ENCODE assay signal across 8 cellular contexts in the genomic region with DNA sequence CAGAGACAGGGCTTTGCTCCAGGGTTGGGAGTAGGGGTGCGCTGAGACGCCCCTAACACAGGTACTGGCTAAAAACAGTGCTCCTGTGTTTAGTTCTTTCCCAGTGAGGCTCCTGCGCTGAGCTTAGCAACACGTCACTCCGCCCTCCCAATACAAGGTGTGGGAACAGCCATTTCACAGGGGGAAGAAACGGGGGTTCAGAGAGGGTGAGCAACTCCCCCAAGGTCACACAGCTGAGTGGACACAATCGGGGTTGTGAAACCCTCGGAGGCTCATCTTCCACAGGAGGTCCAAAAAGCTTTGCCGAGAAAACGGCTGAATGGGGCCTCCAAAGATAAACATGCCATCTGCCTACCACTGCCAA. TPM values are rescaled to one million over a fixed set of nuclear protein-coding genes. Genes with fewer than 3 reads are reported as not detected.
DNase-seq lines count a peak whose midpoint lies in the region; ATAC-seq and TF ChIP-seq lines count a peak whose summit lies in the region.

No MANE protein-coding gene starts in this region.

- 33% methylated on average over 7 of the region's 10 CpGs for WGBS in esophagus muscularis mucosa
- WGBS in thyroid gland, 2 donors = 27 to 31% methylated on average over 9 to 10 of the region's 10 CpGs

- H3K9me3 ChIP-seq in OCI-LY3 (ENCODE audit: insufficient read depth, low read length) (no peaks in the 10 kb centered on the region), esophagus muscularis mucosa (no peaks in the 10 kb centered on the region), skeletal muscle satellite cell (replicated peaks; ENCODE audit: low read length) (no peaks in the 10 kb centered on the region), thyroid gland (no peaks in the 10 kb centered on the region)

- DNase-seq in esophagus muscularis mucosa (ENCODE audit: extremely low spot score) (no peak), NCI-H1930 (lab: John Stamatoyannopoulos, UW) (no peak), thyroid gland (no peak), KG1 (lab: John Stamatoyannopoulos, UW) (no peak), NCI-H1417 treated with DMSO at 0.1 percent for 48 hours (lab: John Stamatoyannopoulos, UW) (no peak)

- H3K4me3 ChIP-seq in OCI-LY3 (ENCODE audit: low read length) (peak overlapping the region; percentile 87), esophagus muscularis mucosa (peak overlapping the region; percentile 56 to 77 (median 62)), skeletal muscle satellite cell (ENCODE audit: low read length) (peak overlapping the region; percentile 75), thyroid gland (replicated peaks in 1 of 3) (peak overlapping the region in 1 of 3 donors; percentile 51)

- peak overlapping the region; percentile 90 for H3K4me2 ChIP-seq in OCI-LY3 (ENCODE audit: low read length)
- H3K4me2 ChIP-seq in skeletal muscle satellite cell (ENCODE audit: low read length) = peak overlapping the region; percentile 89

- H3K9ac ChIP-seq in OCI-LY3 (ENCODE audit: low read length) (peak overlapping the region; percentile 62), skeletal muscle satellite cell (ENCODE audit: low read depth, low read length) (peak overlapping the region; percentile 50)

- H4K20me1 ChIP-seq in OCI-LY3 (ENCODE audit: insufficient read depth, low read length) = no peaks in the 10 kb centered on the region

- no peaks in the 10 kb centered on the region for H3K27me3 ChIP-seq in OCI-LY3 (ENCODE audit: low read depth, low read length)
- peaks cover 0 to 12% (median 0%) of the 10 kb centered on the region in 4 donors for H3K27me3 ChIP-seq in esophagus muscularis mucosa
- no peaks in the 10 kb centered on the region for H3K27me3 ChIP-seq in skeletal muscle satellite cell (ENCODE audit: control insufficient read depth, insufficient read depth, low read length)
- no peaks in the 10 kb centered on the region for H3K27me3 ChIP-seq in thyroid gland

- ATAC-seq in GM19463 (IDR thresholded peaks at IDR 0.05; ENCODE audit: unreplicated experiment) = peak; percentile 22

- TF ChIP-seq CTCF in OCI-LY3 (IDR thresholded peaks at IDR 0.05; ENCODE audit: low read depth, low read length) (no peak), esophagus muscularis mucosa (IDR thresholded peaks at IDR 0.05) (no peak), thyroid gland (IDR thresholded peaks at IDR 0.05) (no peak)

- peak overlapping the region; percentile 61; the same call in 1 of the 2 replicates for H2AFZ ChIP-seq in OCI-LY3 (ENCODE audit: low read depth, low read length)

- TF ChIP-seq POLR2A in esophagus muscularis mucosa (IDR thresholded peaks at IDR 0.05; ENCODE audit: low read depth) = no peak
- TF ChIP-seq POLR2A in thyroid gland (IDR thresholded peaks at IDR 0.05) = no peak

- H3K4me1 ChIP-seq in OCI-LY3 (ENCODE audit: low read length) (peaks cover 12% of the 10 kb centered on the region), esophagus muscularis mucosa (peaks cover 21 to 57% (median 42%) of the 10 kb centered on the region in 4 donors), skeletal muscle satellite cell (ENCODE audit: control insufficient read depth, insufficient read depth, low read length) (peaks cover 23% of the 10 kb centered on the region), thyroid gland (peaks cover 25 to 46% of the 10 kb centered on the region in 2 donors)

- intact Hi-C loops in esophagus muscularis mucosa (cut with DNase I) = loop anchor here (10.0 kb wide), 1 partner anchor 163 kb away; a partner anchor contains a TSS
- intact Hi-C loops in thyroid gland (cut with DNase I) = no loop called here

- H3K27ac ChIP-seq in OCI-LY3 (ENCODE audit: low read length) (peak overlapping the region; percentile 44), esophagus muscularis mucosa (replicated peaks in 1 of 4) (no peak overlapping the region), thyroid gland (no peak overlapping the region)

- no peak for TF ChIP-seq EP300 in esophagus muscularis mucosa (IDR thresholded peaks at IDR 0.05)

- no peaks in the 10 kb centered on the region for H3K79me2 ChIP-seq in OCI-LY3 (ENCODE audit: low read length)

- H3K36me3 ChIP-seq in OCI-LY3 (replicated peaks; ENCODE audit: low read depth, low read length) (peaks cover 6% of the 10 kb centered on the region), esophagus muscularis mucosa (peaks cover 0 to 19% (median 6%) of the 10 kb centered on the region in 4 donors), skeletal muscle satellite cell (ENCODE audit: insufficient read depth, low read length) (no peaks in the 10 kb centered on the region), thyroid gland (no peaks in the 10 kb centered on the region)

RNA-seq across cellular contexts. Expression of a gene that starts 0.6 kb away (rescaled TPM):
- total RNA-seq in esophagus muscularis mucosa = 1 to 10 TPM in 3 of 4 donors, under 1 TPM in 1; 0.83 to 2.5 (median 2.0) TPM
- total RNA-seq in skeletal muscle satellite cell (2012; rRNA removed) = 1.7 and 3.8 TPM in 2 replicates
- 1 to 10 TPM; 2.8 to 8.5 (median 6.6) TPM for total RNA-seq in thyroid gland

RNA-seq across cellular contexts. Expression of a gene that starts 17.9 kb away (rescaled TPM):
- 10 to 100 TPM; 38.6 to 62.9 (median 52.0) TPM for total RNA-seq in esophagus muscularis mucosa
- 6.8 and 13.7 TPM in 2 replicates for total RNA-seq in skeletal muscle satellite cell (2012; rRNA removed)
- total RNA-seq in thyroid gland = 100 to 1,000 TPM in 2 of 4 donors, 10 to 100 TPM in 2; 57.3 to 192 (median 96.7) TPM

RNA-seq across cellular contexts. Expression of a gene that starts 34.7 kb away (rescaled TPM):
- total RNA-seq in esophagus muscularis mucosa (10 to 100 TPM; 40.3 to 60.4 (median 51.3) TPM), thyroid gland (10 to 100 TPM; 64.2 to 70.2 (median 68.0) TPM)
- total RNA-seq in skeletal muscle satellite cell (2012; rRNA removed) = 121 and 264 TPM in 2 replicates

RNA-seq across cellular contexts. Expression of a gene that starts 35.1 kb away (rescaled TPM):
- 10 to 100 TPM; 36.5 to 72.6 (median 56.1) TPM for total RNA-seq in esophagus muscularis mucosa
- total RNA-seq in skeletal muscle satellite cell (2012; rRNA removed) = 61.3 and 64.0 TPM in 2 replicates
- 100 to 1,000 TPM in 2 of 4 donors, 10 to 100 TPM in 2; 53.1 to 160 (median 117) TPM for total RNA-seq in thyroid gland

RNA-seq across cellular contexts. Expression of a gene that starts 48.9 kb away (rescaled TPM):
- 1 to 10 TPM in 3 of 4 donors, under 1 TPM in 1; 0.99 to 1.7 (median 1.2) TPM for total RNA-seq in esophagus muscularis mucosa
- 2.8 and 4.4 TPM in 2 replicates for total RNA-seq in skeletal muscle satellite cell (2012; rRNA removed)
- total RNA-seq in thyroid gland = 1 to 10 TPM; 3.7 to 8.1 (median 6.7) TPM
